Comparison of ENCODE assay signal across 8 cellular contexts in genomic region chr5:37005946-37006540, GRCh38.
A peak's percentile ranks its signal among the peaks of the same experiment; 100 is the strongest.
DNase-seq lines count a peak whose midpoint lies in the region; ATAC-seq and TF ChIP-seq lines count a peak whose summit lies in the region.

No MANE protein-coding gene starts in this region.

- TF ChIP-seq CTCF in H9 (conservative IDR thresholded peaks at IDR 0.05) (peak; percentile 73), fibroblast of villous mesenchyme (IDR thresholded peaks at IDR 0.05; ENCODE audit: insufficient read depth, low read depth, low read length) (peak; percentile 60)

- ATAC-seq in GM21529 (IDR thresholded peaks at IDR 0.05; ENCODE audit: unreplicated experiment) = no peak
- no peak for ATAC-seq in GM18909 (IDR thresholded peaks at IDR 0.05; ENCODE audit: poor library complexity, unreplicated experiment)
- ATAC-seq in stimulated activated naive B cell treated with anti-CD40 and anti-IgM and Interleukin-4, amounts not matched to agents 10 μg/mL and 1 μg/mL and 100 μg/mL, for 72 hours (replicated peaks) = no peak

- H3K4me1 Mint-ChIP-seq in H9 = no peaks in the 10 kb centered on the region
- H3K4me1 Mint-ChIP-seq in stimulated activated naive B cell treated with anti-CD40 and anti-IgM and Interleukin-4, amounts not matched to agents 10 μg/mL and 1 μg/mL and 100 μg/mL, for 72 hours = no peaks in the 10 kb centered on the region

- no peak overlapping the region for H2BK15ac ChIP-seq in H9 (ENCODE audit: low read depth, low read length)

- no peak overlapping the region for H3T11ph ChIP-seq in H9 (ENCODE audit: low read length)

- H4K5ac ChIP-seq in H9 (ENCODE audit: insufficient read length, low read depth, low read length) = no peak overlapping the region

- H2AK5ac ChIP-seq in H9 (ENCODE audit: insufficient read length, low read length) = no peak overlapping the region

- no peaks in the 10 kb centered on the region for H3K9me3 ChIP-seq in H9 (ENCODE audit: control insufficient read depth, low read depth, low read length)

- no peak overlapping the region for H3K14ac ChIP-seq in H9 (ENCODE audit: insufficient read depth, low read length)

- no peak overlapping the region for H3K4me2 ChIP-seq in H9 (ENCODE audit: insufficient read depth, insufficient read length, low read length)

- H3K9me3 Mint-ChIP-seq in H9 = no peaks in the 10 kb centered on the region
- no peaks in the 10 kb centered on the region for H3K9me3 Mint-ChIP-seq in stimulated activated naive B cell treated with anti-CD40 and anti-IgM and Interleukin-4, amounts not matched to agents 10 μg/mL and 1 μg/mL and 100 μg/mL, for 72 hours

- no peaks in the 10 kb centered on the region for H3K79me2 ChIP-seq in H9 (ENCODE audit: insufficient read depth, low read length)

- H3K79me1 ChIP-seq in H9 (ENCODE audit: insufficient read depth, low read depth, low read length, poor library complexity, severe bottlenecking) = no peaks in the 10 kb centered on the region

- no peak overlapping the region for H4K8ac ChIP-seq in H9 (replicated peaks; ENCODE audit: insufficient read length, low read depth, low read length)

- no peaks in the 10 kb centered on the region for H3K4me1 ChIP-seq in H9 (ENCODE audit: insufficient read depth, low read length)

- no peaks in the 10 kb centered on the region for H3K23me2 ChIP-seq in H9 (ENCODE audit: insufficient read length, low read depth, low read length, poor library complexity, severe bottlenecking)

- peak; percentile 4 for DNase-seq in COLO829 (ENCODE audit: low spot score)
- DNase-seq in H9 = no peak
- DNase-seq in SHP77 treated with DMSO at 0.1 percent for 48 hours (lab: John Stamatoyannopoulos, UW) = peak; percentile 29
- DNase-seq in fibroblast of villous mesenchyme (ENCODE audit: low read depth) = peak; percentile 36
- peak; percentile 80 for DNase-seq in superior temporal gyrus (ENCODE audit: extremely low spot score)
- DNase-seq in stimulated activated naive B cell treated with anti-CD40 and anti-IgM and Interleukin-4, amounts not matched to agents 10 μg/mL and 1 μg/mL and 100 μg/mL, for 72 hours = no peak

- H3K18ac ChIP-seq in H9 (ENCODE audit: insufficient read length, low read depth, low read length) = no peak overlapping the region

- H3K23ac ChIP-seq in H9 (ENCODE audit: insufficient read length, low read depth, low read length) = no peak overlapping the region

- H2BK20ac ChIP-seq in H9 (ENCODE audit: low read depth, low read length, poor library complexity, severe bottlenecking) = no peak overlapping the region

- no peak overlapping the region for H3K4me3 Mint-ChIP-seq in H9
- no peak overlapping the region for H3K4me3 Mint-ChIP-seq in stimulated activated naive B cell treated with anti-CD40 and anti-IgM and Interleukin-4, amounts not matched to agents 10 μg/mL and 1 μg/mL and 100 μg/mL, for 72 hours

- no peak overlapping the region for H4K91ac ChIP-seq in H9 (ENCODE audit: insufficient read length, low read depth, low read length)

- no peak overlapping the region for H3K4me3 ChIP-seq in fibroblast of villous mesenchyme (ENCODE audit: low read depth, low read length)

- H2BK12ac ChIP-seq in H9 (ENCODE audit: insufficient read length, low read depth, low read length) = no peak overlapping the region

- H3K56ac ChIP-seq in H9 (ENCODE audit: insufficient read length, low read depth, low read length) = no peak overlapping the region

- no peak overlapping the region for H3K27ac ChIP-seq in H9 (ENCODE audit: insufficient read length, low read depth, low read length)

- peaks cover 13 to 53% (median 44%) of the 10 kb centered on the region in 3 experiments; a peak in 6 of 7 replicates for H3K36me3 Mint-ChIP-seq in H9 (ENCODE audit: insufficient read depth in 1 of 3, low read depth in 3 of 3)
- H3K36me3 Mint-ChIP-seq in stimulated activated naive B cell treated with anti-CD40 and anti-IgM and Interleukin-4, amounts not matched to agents 10 μg/mL and 1 μg/mL and 100 μg/mL, for 72 hours = peaks cover 8 to 10% of the 10 kb centered on the region in 2 donors

- no peak overlapping the region for H2BK5ac ChIP-seq in H9 (ENCODE audit: insufficient read length, low read length)

- no peak overlapping the region for H3K9ac ChIP-seq in H9 (ENCODE audit: extremely low read depth, insufficient read length, low read length)

- no peak overlapping the region for H3K27ac Mint-ChIP-seq in H9
- no peak overlapping the region for H3K27ac Mint-ChIP-seq in stimulated activated naive B cell treated with anti-CD40 and anti-IgM and Interleukin-4, amounts not matched to agents 10 μg/mL and 1 μg/mL and 100 μg/mL, for 72 hours

- H3K4ac ChIP-seq in H9 (ENCODE audit: low read depth, low read length) = no peak overlapping the region

- H3K27me3 ChIP-seq in H9 (ENCODE audit: insufficient read depth, low read length) = no peaks in the 10 kb centered on the region

- H2AFZ ChIP-seq in H9 (ENCODE audit: low read length) = no peak overlapping the region

- H3K27me3 Mint-ChIP-seq in H9 (ENCODE audit: low read depth) = no peaks in the 10 kb centered on the region
- no peaks in the 10 kb centered on the region for H3K27me3 Mint-ChIP-seq in stimulated activated naive B cell treated with anti-CD40 and anti-IgM and Interleukin-4, amounts not matched to agents 10 μg/mL and 1 μg/mL and 100 μg/mL, for 72 hours

- WGBS in H9 (ENCODE audit: extremely low coverage, insufficient read length, low lambda C conversion rate) = no CpG with 5 or more reads among the region's 5 CpGs

- H2BK120ac ChIP-seq in H9 (ENCODE audit: low read depth, low read length, poor library complexity, severe bottlenecking) = no peak overlapping the region

- H4K20me1 ChIP-seq in H9 (ENCODE audit: control insufficient read depth, insufficient read depth, insufficient read length) = no peaks in the 10 kb centered on the region

Comparison
In these comparisons a context has a peak if more than half of its experiments do, and no peak if none do; other contexts are left out.
1. DNase-seq: peak in COLO829 (single experiment), SHP77 treated with DMSO at 0.1 percent for 48 hours (single experiment), fibroblast of villous mesenchyme (single experiment) and superior temporal gyrus (single experiment); none in H9 (single experiment) and stimulated activated naive B cell treated with anti-CD40 and anti-IgM and Interleukin-4, amounts not matched to agents 10 μg/mL and 1 μg/mL and 100 μg/mL, for 72 hours (single experiment).